ENCODE assay signal across 36 cellular contexts in genomic region chr15:79820176-79820575, GRCh38.
"Had no signal": no experiment of that assay in that cellular context is flagged by ENCODE, and none has a peak within 500 bp of the region (broad histone marks: within the 10 kb centered on the region; RNA-seq: fewer than 3 reads in every experiment).

No MANE protein-coding gene starts in this region.

- DNase-seq: activated CD4-positive, alpha-beta memory T cell treated with anti-CD3 and anti-CD28 coated beads, Interleukin-2, amount 10 ng/mL, durations not matched to agents 7 days and 5 days; activated CD4-positive, alpha-beta T cell treated with anti-CD3 and anti-CD28 coated beads for 1 hour; activated CD4-positive, alpha-beta T cell treated with anti-CD3 and anti-CD28 coated beads for 36 hours; activated CD4-positive, alpha-beta T cell treated with anti-CD3 and anti-CD28 coated beads for 48 hours; activated CD4-positive, alpha-beta T cell treated with anti-CD3 and anti-CD28 coated beads, Interleukin-2, amount 10 ng/mL, durations not matched to agents 7 days and 5 days; activated CD4-positive, alpha-beta T cell treated with anti-CD3 and anti-CD28 coated beads, Interleukin-2, amount 50 U/mL, for 48 hours; activated CD4-positive, CD25-positive, alpha-beta regulatory T cell; activated CD8-positive, alpha-beta memory T cell treated with anti-CD3 and anti-CD28 coated beads for 24 hours; activated CD8-positive, alpha-beta memory T cell treated with anti-CD3 and anti-CD28 coated beads, Interleukin-2, amount 10 ng/mL, durations not matched to agents 7 days and 5 days; activated CD8-positive, alpha-beta memory T cell treated with anti-CD3 and anti-CD28 coated beads, Interleukin-2, amount 50 U/mL, for 48 hours; activated CD8-positive, alpha-beta T cell treated with anti-CD3 and anti-CD28 coated beads, Interleukin-2, amount 10 ng/mL, durations not matched to agents 7 days and 5 days; activated effector memory CD4-positive, alpha-beta T cell treated with Interleukin-2 at 50 U/mL for 16 hours; activated gamma-delta T cell; activated naive CD4-positive, alpha-beta T cell; activated naive CD4-positive, alpha-beta T cell treated with anti-CD3 and anti-CD28 coated beads for 36 hours; activated naive CD4-positive, alpha-beta T cell treated with anti-CD3 and anti-CD28 coated beads, Interleukin-2, amount 50 U/mL, for 16 hours; activated naive CD8-positive, alpha-beta T cell treated with anti-CD3 and anti-CD28 coated beads for 36 hours; activated T-cell treated with anti-CD3 and anti-CD28 coated beads, Interleukin-2, amount 50 U/mL, for 24 hours; activated T-cell treated with anti-CD3 and anti-CD28 coated beads, Interleukin-2, amount 50 U/mL, for 48 hours; adrenal gland; amniotic stem cell; aorta; body of pancreas; brain microvascular endothelial cell; central memory CD4-positive, alpha-beta T cell; T-helper 2 cell; T-helper 9 cell had no signal

- H3K4me3 Mint-ChIP-seq: activated CD4-positive, alpha-beta memory T cell treated with anti-CD3 and anti-CD28 coated beads, Interleukin-2, amount 10 ng/mL, durations not matched to agents 7 days and 5 days; activated CD4-positive, alpha-beta T cell treated with anti-CD3 and anti-CD28 coated beads for 36 hours; activated CD4-positive, alpha-beta T cell treated with anti-CD3 and anti-CD28 coated beads, Interleukin-2, amount 10 ng/mL, durations not matched to agents 7 days and 5 days; activated CD8-positive, alpha-beta memory T cell treated with anti-CD3 and anti-CD28 coated beads, Interleukin-2, amount 10 ng/mL, durations not matched to agents 7 days and 5 days; activated CD8-positive, alpha-beta T cell treated with anti-CD3 and anti-CD28 coated beads, Interleukin-2, amount 10 ng/mL, durations not matched to agents 7 days and 5 days; activated naive CD4-positive, alpha-beta T cell treated with anti-CD3 and anti-CD28 coated beads for 36 hours; activated naive CD8-positive, alpha-beta T cell treated with anti-CD3 and anti-CD28 coated beads for 36 hours; activated T-cell treated with anti-CD3 and anti-CD28 coated beads, Interleukin-2, amount 50 U/mL, for 24 hours; T-helper 1 cell treated with Interleukin-12 subunit alpha and Interleukin-12 subunit beta and Interleukin-4 antibody, amounts not matched to agents 30 μg/mL and 1 μg/mL, for 36 hours; T-helper 2 cell treated with Interferon-gamma antibody and Interleukin-4, amounts not matched to agents 5 μg/mL and 100 μg/mL, for 36 hours had no signal

- H3K36me3 Mint-ChIP-seq: activated CD8-positive, alpha-beta memory T cell treated with anti-CD3 and anti-CD28 coated beads, Interleukin-2, amount 10 ng/mL, durations not matched to agents 7 days and 5 days had no signal

- H3K4me3 ChIP-seq: adrenal gland, body of pancreas, breast epithelium had no signal

- H3K4me1 ChIP-seq: adrenal gland, body of pancreas, breast epithelium had no signal

- H3K27ac ChIP-seq: adrenal gland, body of pancreas, brain microvascular endothelial cell, breast epithelium, VCaP had no signal

- H3K27ac Mint-ChIP-seq: activated CD4-positive, alpha-beta memory T cell treated with anti-CD3 and anti-CD28 coated beads, Interleukin-2, amount 10 ng/mL, durations not matched to agents 7 days and 5 days; activated CD4-positive, alpha-beta T cell treated with anti-CD3 and anti-CD28 coated beads for 36 hours; activated CD4-positive, alpha-beta T cell treated with anti-CD3 and anti-CD28 coated beads, Interleukin-2, amount 10 ng/mL, durations not matched to agents 7 days and 5 days; activated CD8-positive, alpha-beta memory T cell treated with anti-CD3 and anti-CD28 coated beads, Interleukin-2, amount 10 ng/mL, durations not matched to agents 7 days and 5 days; activated CD8-positive, alpha-beta T cell treated with anti-CD3 and anti-CD28 coated beads, Interleukin-2, amount 10 ng/mL, durations not matched to agents 7 days and 5 days; activated naive CD4-positive, alpha-beta T cell treated with anti-CD3 and anti-CD28 coated beads for 36 hours; activated naive CD4-positive, alpha-beta T cell treated with anti-CD3 and anti-CD28 coated beads, Interleukin-2, amount 50 U/mL, for 72 hours; activated naive CD8-positive, alpha-beta T cell treated with anti-CD3 and anti-CD28 coated beads for 36 hours; activated T-cell treated with anti-CD3 and anti-CD28 coated beads, Interleukin-2, amount 50 U/mL, for 24 hours; activated T-helper 2 cell treated with anti-CD3 and anti-CD28 coated beads, Interferon-gamma antibody, Interleukin-2, Interleukin-4, amounts not matched to agents 10 μg/mL and 5 μg/mL and 100 μg/mL, durations not matched to agents 14 hours and 24 hours and 36 hours; T-helper 1 cell treated with Interleukin-12 subunit alpha and Interleukin-12 subunit beta and Interleukin-4 antibody, amounts not matched to agents 30 μg/mL and 1 μg/mL, for 36 hours; T-helper 2 cell treated with Interferon-gamma antibody and Interleukin-4, amounts not matched to agents 5 μg/mL and 100 μg/mL, for 36 hours had no signal

- H3K36me3 ChIP-seq: adrenal gland, brain microvascular endothelial cell, breast epithelium had no signal

- H3K9me3 ChIP-seq: adrenal gland, body of pancreas had no signal

- ATAC-seq: activated CD4-positive, alpha-beta T cell treated with anti-CD3 and anti-CD28 coated beads for 36 hours; activated CD4-positive, CD25-positive, alpha-beta regulatory T cell treated with anti-CD3 and anti-CD28 coated beads, Interleukin-2, amount 50 U/mL, for 24 hours; activated CD8-positive, alpha-beta memory T cell treated with anti-CD3 and anti-CD28 coated beads, Interleukin-2, amount 10 ng/mL, durations not matched to agents 7 days and 5 days; activated CD8-positive, alpha-beta T cell treated with anti-CD3 and anti-CD28 coated beads, Interleukin-2, amount 10 ng/mL, durations not matched to agents 7 days and 5 days; activated naive CD4-positive, alpha-beta T cell treated with anti-CD3 and anti-CD28 coated beads, Interleukin-2, amount 50 U/mL, for 72 hours; body of pancreas had no signal

- H3K27me3 Mint-ChIP-seq: activated CD4-positive, alpha-beta memory T cell treated with anti-CD3 and anti-CD28 coated beads, Interleukin-2, amount 10 ng/mL, durations not matched to agents 7 days and 5 days; activated CD4-positive, alpha-beta T cell treated with anti-CD3 and anti-CD28 coated beads for 36 hours; activated CD4-positive, alpha-beta T cell treated with anti-CD3 and anti-CD28 coated beads, Interleukin-2, amount 10 ng/mL, durations not matched to agents 7 days and 5 days; activated CD8-positive, alpha-beta memory T cell treated with anti-CD3 and anti-CD28 coated beads, Interleukin-2, amount 10 ng/mL, durations not matched to agents 7 days and 5 days; activated naive CD8-positive, alpha-beta T cell treated with anti-CD3 and anti-CD28 coated beads for 36 hours; activated T-cell treated with anti-CD3 and anti-CD28 coated beads, Interleukin-2, amount 50 U/mL, for 24 hours had no signal

- H3K27me3 ChIP-seq: adrenal gland, body of pancreas, brain microvascular endothelial cell, breast epithelium had no signal

- FAIRE-seq: astrocyte, TTC549 had no signal

- H3K4me1 Mint-ChIP-seq: activated CD4-positive, alpha-beta memory T cell treated with anti-CD3 and anti-CD28 coated beads, Interleukin-2, amount 10 ng/mL, durations not matched to agents 7 days and 5 days; activated CD4-positive, alpha-beta T cell treated with anti-CD3 and anti-CD28 coated beads for 36 hours; activated CD4-positive, alpha-beta T cell treated with anti-CD3 and anti-CD28 coated beads, Interleukin-2, amount 10 ng/mL, durations not matched to agents 7 days and 5 days; activated CD8-positive, alpha-beta memory T cell treated with anti-CD3 and anti-CD28 coated beads, Interleukin-2, amount 10 ng/mL, durations not matched to agents 7 days and 5 days; activated naive CD8-positive, alpha-beta T cell treated with anti-CD3 and anti-CD28 coated beads for 36 hours had no signal
